In genomic region chr3:33704891-33705290, GRCh38 we compare ENCODE assay signal across 26 cellular contexts. TPM values are rescaled to one million over a fixed set of nuclear protein-coding genes. Genes with fewer than 3 reads are reported as not detected.
DNase-seq lines count a peak whose midpoint lies in the region; ATAC-seq, FAIRE-seq and TF ChIP-seq lines count a peak whose summit lies in the region.
"Had no signal": no experiment of that assay in that cellular context is flagged by ENCODE, and none has a peak within 500 bp of the region (broad histone marks: within the 10 kb centered on the region; RNA-seq: fewer than 3 reads in every experiment).

No MANE protein-coding gene starts in this region.

- intact Hi-C loops in IMR-90 (cut with micrococcal nuclease) (no loop called here), Right ventricle myocardium superior (cut with DNase I) (no loop called here)

- DNase-seq in activated naive CD8-positive, alpha-beta T cell treated with anti-CD3 and anti-CD28 coated beads, Interleukin-2, amount 50 U/mL, for 24 hours: no peak
- no peak for DNase-seq in activated naive CD8-positive, alpha-beta T cell treated with anti-CD3 and anti-CD28 coated beads for 36 hours
- peak; percentile 8 for DNase-seq in IMR-90
- DNase-seq in bronchial epithelial cell (ENCODE audit: low read depth): peak; percentile 70
- no peak for DNase-seq in stimulated activated naive CD8-positive, alpha-beta T cell treated with anti-CD3 and anti-CD28 coated beads, Interleukin-15, amount 100 ng/mL, for 72 hours
- no peak for DNase-seq in NCI-H1048 (lab: John Stamatoyannopoulos, UW)
- no peak for DNase-seq in Right ventricle myocardium superior
- DNase-seq: C1 segment of cervical spinal cord; Caco-2; CD8-positive, alpha-beta T cell; DMS79; HFFc6; KBM-7; MG63; NCI-H2029; NCI-H446 treated with DMSO at 0.1 percent for 48 hours; NCI-H526; NCI-H82; NK-92 treated with Interleukin-12 subunit alpha and Interleukin-12 subunit beta, amount 100 ng/mL, for 24 hours; SIG-M5 had no signal

- H2AK9ac ChIP-seq in IMR-90 (replicated peaks; ENCODE audit: low read depth, low read length, poor library complexity): no peak overlapping the region

- H3K9me1 ChIP-seq in IMR-90 (ENCODE audit: insufficient read depth, low read length): no peaks in the 10 kb centered on the region

- no peak overlapping the region for H4K5ac ChIP-seq in IMR-90 (ENCODE audit: low read depth, low read length)

- in situ Hi-C loops in IMR-90 (cut with MboI; ENCODE audit: low sequenced_read_pairs): no loop called here

- WGBS in IMR-90 (ENCODE audit: extremely low coverage in 2 of 2, insufficient read length in 1 of 2), 2 experiments: no CpG with 5 or more reads among the region's 3 CpGs

- no peak overlapping the region for H2AFZ ChIP-seq in IMR-90 (replicated peaks; ENCODE audit: low read length, poor library complexity)
- H2AFZ ChIP-seq: GM23338 had no signal

- H3K23ac ChIP-seq in IMR-90 (ENCODE audit: low read depth, low read length): no peak overlapping the region

- H3K27me3 ChIP-seq in IMR-90 (ENCODE audit: control insufficient read depth, insufficient read depth, low read length) (no peaks in the 10 kb centered on the region), bronchial epithelial cell (ENCODE audit: control insufficient read depth, insufficient read depth, low read length) (no peaks in the 10 kb centered on the region)
- H3K27me3 ChIP-seq: MG63 had no signal

- H3K27me3 Mint-ChIP-seq in activated naive CD8-positive, alpha-beta T cell treated with anti-CD3 and anti-CD28 coated beads, Interleukin-2, amount 50 U/mL, for 24 hours: no peaks in the 10 kb centered on the region
- no peaks in the 10 kb centered on the region for H3K27me3 Mint-ChIP-seq in activated naive CD8-positive, alpha-beta T cell treated with anti-CD3 and anti-CD28 coated beads for 36 hours
- no peaks in the 10 kb centered on the region for H3K27me3 Mint-ChIP-seq in stimulated activated naive CD8-positive, alpha-beta T cell treated with anti-CD3 and anti-CD28 coated beads, Interleukin-15, amount 100 ng/mL, for 72 hours

- H4K8ac ChIP-seq in IMR-90 (ENCODE audit: low read depth in 2 of 2, low read length in 2 of 2): no peak overlapping the region

- no peak overlapping the region for H4K91ac ChIP-seq in IMR-90 (ENCODE audit: insufficient read depth, low read depth, low read length)

- peaks cover 23 to 26% of the 10 kb centered on the region in 2 experiments for H3K79me1 ChIP-seq in IMR-90 (ENCODE audit: low read depth in 1 of 2, low read length in 2 of 2)

- H3K4me1 Mint-ChIP-seq in activated naive CD8-positive, alpha-beta T cell treated with anti-CD3 and anti-CD28 coated beads, Interleukin-2, amount 50 U/mL, for 24 hours: peaks cover 14% of the 10 kb centered on the region
- H3K4me1 Mint-ChIP-seq in activated naive CD8-positive, alpha-beta T cell treated with anti-CD3 and anti-CD28 coated beads for 36 hours: peaks cover 13% of the 10 kb centered on the region
- H3K4me1 Mint-ChIP-seq in stimulated activated naive CD8-positive, alpha-beta T cell treated with anti-CD3 and anti-CD28 coated beads, Interleukin-15, amount 100 ng/mL, for 72 hours: peaks cover 16% of the 10 kb centered on the region
- H3K4me1 Mint-ChIP-seq: GM23338 had no signal

- H3K9me3 Mint-ChIP-seq in activated naive CD8-positive, alpha-beta T cell treated with anti-CD3 and anti-CD28 coated beads, Interleukin-2, amount 50 U/mL, for 24 hours: peaks cover 34% of the 10 kb centered on the region
- peaks cover 33% of the 10 kb centered on the region for H3K9me3 Mint-ChIP-seq in activated naive CD8-positive, alpha-beta T cell treated with anti-CD3 and anti-CD28 coated beads for 36 hours
- peaks cover 8 to 14% of the 10 kb centered on the region in 2 donors for H3K9me3 Mint-ChIP-seq in stimulated activated naive CD8-positive, alpha-beta T cell treated with anti-CD3 and anti-CD28 coated beads, Interleukin-15, amount 100 ng/mL, for 72 hours

- no peaks in the 10 kb centered on the region for H4K20me1 ChIP-seq in IMR-90 (ENCODE audit: insufficient read depth, low read length)

- no peak overlapping the region for H3K56ac ChIP-seq in IMR-90 (ENCODE audit: extremely low read depth, insufficient read depth, low read length)

- H2BK120ac ChIP-seq in IMR-90 (ENCODE audit: low read depth, low read length): no peak overlapping the region

- no peak overlapping the region for H2BK20ac ChIP-seq in IMR-90 (ENCODE audit: low read depth, low read length)

- H2AK5ac ChIP-seq in IMR-90 (ENCODE audit: low read depth, low read length): no peak overlapping the region

- peaks cover 38% of the 10 kb centered on the region for H3K36me3 Mint-ChIP-seq in activated naive CD8-positive, alpha-beta T cell treated with anti-CD3 and anti-CD28 coated beads, Interleukin-2, amount 50 U/mL, for 24 hours (ENCODE audit: low read depth)
- peaks cover 59% of the 10 kb centered on the region for H3K36me3 Mint-ChIP-seq in activated naive CD8-positive, alpha-beta T cell treated with anti-CD3 and anti-CD28 coated beads for 36 hours

- no peaks in the 10 kb centered on the region for H3K36me3 ChIP-seq in IMR-90 (ENCODE audit: control insufficient read depth, insufficient read depth, low read length)
- H3K36me3 ChIP-seq in bronchial epithelial cell (ENCODE audit: control insufficient read depth, insufficient read depth, low read length): peaks cover 1% of the 10 kb centered on the region
- H3K36me3 ChIP-seq: MG63 had no signal

- no peak overlapping the region for H3K18ac ChIP-seq in IMR-90 (ENCODE audit: low read depth, low read length)

- TF ChIP-seq RAD21 in IMR-90 (IDR thresholded peaks at IDR 0.05; ENCODE audit: low read length): no peak

- H3K4me2 ChIP-seq in IMR-90 (ENCODE audit: low read depth, low read length): no peak overlapping the region
- H3K4me2 ChIP-seq: GM23338 had no signal

- no peak overlapping the region for H2BK15ac ChIP-seq in IMR-90 (ENCODE audit: low read depth, low read length)

- H3K27ac Mint-ChIP-seq in activated naive CD8-positive, alpha-beta T cell treated with anti-CD3 and anti-CD28 coated beads, Interleukin-2, amount 50 U/mL, for 24 hours: no peak overlapping the region
- H3K27ac Mint-ChIP-seq in activated naive CD8-positive, alpha-beta T cell treated with anti-CD3 and anti-CD28 coated beads for 36 hours: no peak overlapping the region
- no peak overlapping the region for H3K27ac Mint-ChIP-seq in stimulated activated naive CD8-positive, alpha-beta T cell treated with anti-CD3 and anti-CD28 coated beads, Interleukin-15, amount 100 ng/mL, for 72 hours
- H3K27ac Mint-ChIP-seq: CD8-positive, alpha-beta T cell; GM23338; HFFc6 had no signal

- H3K4me3 Mint-ChIP-seq in activated naive CD8-positive, alpha-beta T cell treated with anti-CD3 and anti-CD28 coated beads, Interleukin-2, amount 50 U/mL, for 24 hours: no peak overlapping the region
- no peak overlapping the region for H3K4me3 Mint-ChIP-seq in activated naive CD8-positive, alpha-beta T cell treated with anti-CD3 and anti-CD28 coated beads for 36 hours
- no peak overlapping the region for H3K4me3 Mint-ChIP-seq in stimulated activated naive CD8-positive, alpha-beta T cell treated with anti-CD3 and anti-CD28 coated beads, Interleukin-15, amount 100 ng/mL, for 72 hours
- H3K4me3 Mint-ChIP-seq: CD8-positive, alpha-beta T cell; GM23338; HFFc6 had no signal

- dilution Hi-C loops in IMR-90 (cut with HindIII; ENCODE audit: low sequenced_read_pairs, unreplicated experiment): no loop called here

- no peak overlapping the region for H3K9ac ChIP-seq in IMR-90 (ENCODE audit: low read depth, low read length)

- no peak for TF ChIP-seq POLR2A in IMR-90 (IDR thresholded peaks at IDR 0.05; ENCODE audit: low read depth, low read length)

- H3K4me1 ChIP-seq in IMR-90 (ENCODE audit: control insufficient read depth, insufficient read depth, low read length): no peaks in the 10 kb centered on the region
- H3K4me1 ChIP-seq: Caco-2, HAP-1 had no signal

- no peak overlapping the region for H2BK5ac ChIP-seq in IMR-90 (ENCODE audit: low read depth, low read length, poor library complexity, severe bottlenecking)

- no TSS peak for BruUV-seq in IMR-90 (replicated peaks; lab: Mats Ljungman, UMichigan)

- H3K4me3 ChIP-seq in IMR-90 (ENCODE audit: insufficient read depth, low read depth, low read length) (no peak overlapping the region), bronchial epithelial cell (ENCODE audit: low read depth, low read length) (no peak overlapping the region)
- H3K4me3 ChIP-seq: GM23338, HAP-1, MG63, SK-N-MC had no signal

- POLR2A ChIA-PET in IMR-90 (lab: Charles Lee; ENCODE audit: unreplicated experiment): no interaction called here

- CTCF ChIA-PET in IMR-90 (lab: Yijun Ruan, JAX): no interaction called here

- no peak overlapping the region for H3K4ac ChIP-seq in IMR-90 (ENCODE audit: low read depth, low read length)

- ATAC-seq in activated naive CD8-positive, alpha-beta T cell treated with anti-CD3 and anti-CD28 coated beads, Interleukin-2, amount 50 U/mL, for 24 hours: peak; percentile 28
- ATAC-seq in IMR-90 (ENCODE audit: low read depth) (no peak), Right ventricle myocardium superior (ENCODE audit: poor library complexity) (no peak)
- peak; percentile 71 for ATAC-seq in stimulated activated naive CD8-positive, alpha-beta T cell treated with anti-CD3 and anti-CD28 coated beads, Interleukin-15, amount 100 ng/mL, for 72 hours
- ATAC-seq: CD8-positive, alpha-beta T cell; GM23338; Panc1 had no signal

- TF ChIP-seq CTCF in IMR-90 (conservative IDR thresholded peaks at IDR 0.05; ENCODE audit: low read depth, low read length) (no peak), bronchial epithelial cell (IDR thresholded peaks at IDR 0.05; ENCODE audit: insufficient read depth, low read length, severe bottlenecking) (no peak)

- FAIRE-seq in bronchial epithelial cell (lab: Jason Lieb, UNC): no peak
- FAIRE-seq: HTR-8/SVneo had no signal

- H3K27ac ChIP-seq in IMR-90 (ENCODE audit: insufficient read depth, low read length): no peak overlapping the region
- H3K27ac ChIP-seq: RWPE1, SK-N-MC had no signal

- no peak overlapping the region for H3K14ac ChIP-seq in IMR-90 (replicated peaks; ENCODE audit: low read depth, low read length)

- peaks cover 6% of the 10 kb centered on the region; the same call in 1 of the 2 replicates for H3K9me3 ChIP-seq in IMR-90 (ENCODE audit: control insufficient read depth, insufficient read depth, low read length)

TF ChIP-seq in IMR-90, 13 proteins besides CTCF, POLR2A, EP300 and RAD21 (continues in another document):
- no peak for TF ChIP-seq SMC3 (IDR thresholded peaks at IDR 0.05; ENCODE audit: low read depth, low read length)
- no peak for TF ChIP-seq BHLHE40 (IDR thresholded peaks at IDR 0.05; ENCODE audit: low read depth, low read length)

RNA-seq across cellular contexts. Expression of gene CLASP2, which starts 13.2 kb away (rescaled TPM):
- total RNA-seq in activated naive CD8-positive, alpha-beta T cell treated with anti-CD3 and anti-CD28 coated beads for 36 hours: 10 to 100 TPM; 41.2 to 44.2 TPM
- 42.5 and 49.1 TPM in 2 replicates for total RNA-seq in IMR-90 (2012; rRNA removed)
- polyA plus RNA-seq in IMR-90 (2012; rRNA removed): 8.0 and 11.9 TPM in 2 replicates
- 4.5 and 7.0 TPM in 2 replicates for polyA plus RNA-seq in IMR-90 (2012; cell fraction: cytosol; rRNA removed)
- polyA plus RNA-seq in IMR-90 (2012; cell fraction: nucleus; rRNA removed; ENCODE audit: low replicate concordance): 4.7 and 24.3 TPM in 2 replicates
- 43.4 and 59.5 TPM in 2 replicates for total RNA-seq in bronchial epithelial cell
- total RNA-seq in Right ventricle myocardium superior: 68.3 TPM

Comparison
In these comparisons a context has a peak if more than half of its experiments do, and no peak if none do; other contexts are left out.
1. ATAC-seq: peak in activated naive CD8-positive, alpha-beta T cell treated with anti-CD3 and anti-CD28 coated beads, Interleukin-2, amount 50 U/mL, for 24 hours (single experiment) and stimulated activated naive CD8-positive, alpha-beta T cell treated with anti-CD3 and anti-CD28 coated beads, Interleukin-15, amount 100 ng/mL, for 72 hours (single experiment); none in IMR-90 (single experiment) and Right ventricle myocardium superior (single experiment).
2. DNase-seq: peak in IMR-90 (single experiment) and bronchial epithelial cell (single experiment); none in activated naive CD8-positive, alpha-beta T cell treated with anti-CD3 and anti-CD28 coated beads, Interleukin-2, amount 50 U/mL, for 24 hours (single experiment), activated naive CD8-positive, alpha-beta T cell treated with anti-CD3 and anti-CD28 coated beads for 36 hours (single experiment), stimulated activated naive CD8-positive, alpha-beta T cell treated with anti-CD3 and anti-CD28 coated beads, Interleukin-15, amount 100 ng/mL, for 72 hours (0 of 2), NCI-H1048 (single experiment) and Right ventricle myocardium superior (single experiment).